13 cellular contexts compared by ENCODE assay signal in genomic region chr16:66266436-66267286, GRCh38.
DNase-seq lines count a peak whose midpoint lies in the region; ATAC-seq lines count a peak whose summit lies in the region.
"Had no signal": no experiment of that assay in that cellular context is flagged by ENCODE, and none has a peak within 500 bp of the region (broad histone marks: within the 10 kb centered on the region; RNA-seq: fewer than 3 reads in every experiment).

No MANE protein-coding gene starts in this region.

- H3K4me1 ChIP-seq in ACC112 (ENCODE audit: control insufficient read depth, insufficient read depth, low read length, unreplicated experiment) (peaks cover 22% of the 10 kb centered on the region), neuronal stem cell (ENCODE audit: control insufficient read depth in 2 of 2, insufficient read depth in 1 of 2, low read depth in 1 of 2, low read length in 2 of 2) (peaks cover 0 to 18% of the 10 kb centered on the region in 2 donors)

- H3K4me3 ChIP-seq in ACC112 (ENCODE audit: low read depth, low read length): peak overlapping the region; percentile 47
- H3K4me3 ChIP-seq in neuronal stem cell (ENCODE audit: low read length in 2 of 2): no peak overlapping the region

- WGBS in neuronal stem cell (ENCODE audit: extremely low coverage in 2 of 2, insufficient read length in 2 of 2, insufficient replicate concordance in 1 of 2), 2 donors: no CpG with 5 or more reads among the region's 24 CpGs

- H4K8ac ChIP-seq in neuronal stem cell (ENCODE audit: low read depth, low read length): no peak overlapping the region

- H3K36me3 ChIP-seq in ACC112 (ENCODE audit: insufficient read depth, low read length) (no peaks in the 10 kb centered on the region), neuronal stem cell (replicated peaks in 1 of 2; ENCODE audit: control insufficient read depth in 2 of 2, insufficient read depth in 2 of 2, low read length in 2 of 2) (no peaks in the 10 kb centered on the region)

- no peak overlapping the region for H3K23ac ChIP-seq in neuronal stem cell (ENCODE audit: low read depth, low read length, poor library complexity)

- peak overlapping the region; percentile 89 for H3K18ac ChIP-seq in neuronal stem cell (ENCODE audit: low read length)

- H3K4me2 ChIP-seq in neuronal stem cell (ENCODE audit: insufficient read depth, low read length, poor library complexity, severe bottlenecking): no peak overlapping the region

- H3K9ac ChIP-seq in neuronal stem cell (ENCODE audit: low read depth, low read length, poor library complexity): no peak overlapping the region

- no peaks in the 10 kb centered on the region for H3K9me3 Mint-ChIP-seq in stimulated activated memory B cell treated with anti-CD40 and anti-IgM and Interleukin-4, amounts not matched to agents 10 μg/mL and 1 μg/mL and 100 μg/mL, for 72 hours
- H3K9me3 Mint-ChIP-seq: activated T-cell treated with anti-CD3 and anti-CD28 coated beads, Interleukin-2, amount 50 U/mL, for 72 hours had no signal

- no peak overlapping the region for H3K14ac ChIP-seq in neuronal stem cell (ENCODE audit: low read length)

- H2AK5ac ChIP-seq in neuronal stem cell (ENCODE audit: low read depth, low read length): no peak overlapping the region

- H2AFZ ChIP-seq in ACC112 (ENCODE audit: low read length, unreplicated experiment): peak overlapping the region; percentile 90
- H2AFZ ChIP-seq in neuronal stem cell (ENCODE audit: low read length): peak overlapping the region; percentile 2

- H3K27me3 Mint-ChIP-seq in stimulated activated memory B cell treated with anti-CD40 and anti-IgM and Interleukin-4, amounts not matched to agents 10 μg/mL and 1 μg/mL and 100 μg/mL, for 72 hours: peaks cover 70% of the 10 kb centered on the region

- no peak overlapping the region for H3K4me3 Mint-ChIP-seq in stimulated activated memory B cell treated with anti-CD40 and anti-IgM and Interleukin-4, amounts not matched to agents 10 μg/mL and 1 μg/mL and 100 μg/mL, for 72 hours
- H3K4me3 Mint-ChIP-seq: activated T-cell treated with anti-CD3 and anti-CD28 coated beads, Interleukin-2, amount 50 U/mL, for 72 hours; T-helper 17 cell had no signal

- H2BK15ac ChIP-seq in neuronal stem cell (ENCODE audit: low read length): no peak overlapping the region

- H3K79me1 ChIP-seq in neuronal stem cell (ENCODE audit: low read depth, low read length): no peaks in the 10 kb centered on the region

- no peak overlapping the region for H3K4ac ChIP-seq in neuronal stem cell (ENCODE audit: low read length)

- no peak overlapping the region for H4K91ac ChIP-seq in neuronal stem cell (ENCODE audit: low read depth, low read length, poor library complexity)

- no peak overlapping the region for H2BK120ac ChIP-seq in neuronal stem cell (ENCODE audit: low read depth, low read length)

- peaks cover 5% of the 10 kb centered on the region for H3K4me1 Mint-ChIP-seq in stimulated activated memory B cell treated with anti-CD40 and anti-IgM and Interleukin-4, amounts not matched to agents 10 μg/mL and 1 μg/mL and 100 μg/mL, for 72 hours

- peak; percentile 94 for DNase-seq in RPMI7951 (ENCODE audit: low read depth)
- peak; percentile 87 for DNase-seq in fibroblast of the conjunctiva (ENCODE audit: low read depth)
- no peak for DNase-seq in neuronal stem cell (ENCODE audit: low spot score)
- no peak for DNase-seq in NCI-H524 (lab: John Stamatoyannopoulos, UW)
- DNase-seq: ACHN; activated T-cell treated with anti-CD3 and anti-CD28 coated beads, Interleukin-2, amount 50 U/mL, for 72 hours; HCEC 1CT; naive B cell; T-helper 17 cell had no signal

- H2BK12ac ChIP-seq in neuronal stem cell (ENCODE audit: low read length): peak overlapping the region; percentile 18

- no peaks in the 10 kb centered on the region for H3K36me3 Mint-ChIP-seq in stimulated activated memory B cell treated with anti-CD40 and anti-IgM and Interleukin-4, amounts not matched to agents 10 μg/mL and 1 μg/mL and 100 μg/mL, for 72 hours
- H3K36me3 Mint-ChIP-seq: naive B cell had no signal

- no peak for ATAC-seq in stimulated activated memory B cell treated with anti-CD40 and anti-IgM and Interleukin-4, amounts not matched to agents 10 μg/mL and 1 μg/mL and 100 μg/mL, for 72 hours
- ATAC-seq in GM21367 (IDR thresholded peaks at IDR 0.05; ENCODE audit: unreplicated experiment): no peak
- ATAC-seq in HG02852 (IDR thresholded peaks at IDR 0.05; ENCODE audit: unreplicated experiment): no peak
- ATAC-seq: activated T-cell treated with anti-CD3 and anti-CD28 coated beads, Interleukin-2, amount 50 U/mL, for 72 hours; T-helper 17 cell had no signal

- H3K9me3 ChIP-seq in neuronal stem cell (replicated peaks in 1 of 2; ENCODE audit: control insufficient read depth in 2 of 2, insufficient read depth in 1 of 2, low read depth in 1 of 2, low read length in 2 of 2): no peaks in the 10 kb centered on the region

- H3K27me3 ChIP-seq in ACC112 (ENCODE audit: insufficient read depth, low read length) (no peaks in the 10 kb centered on the region), neuronal stem cell (ENCODE audit: control insufficient read depth in 3 of 3, insufficient read depth in 3 of 3, low read depth in 1 of 3, low read length in 3 of 3) (peaks cover 0 to 28% (median 0%) of the 10 kb centered on the region in 3 experiments)

- peak overlapping the region; percentile 35 for H2BK5ac ChIP-seq in neuronal stem cell (ENCODE audit: low read length)

- no peak overlapping the region for H3K27ac ChIP-seq in ACC112 (ENCODE audit: low read depth, low read length)
- H3K27ac ChIP-seq in neuronal stem cell (replicated peaks; ENCODE audit: low read length): no peak overlapping the region

- no peaks in the 10 kb centered on the region for H3K79me2 ChIP-seq in ACC112 (ENCODE audit: control insufficient read depth, insufficient read depth, low read length, unreplicated experiment)

- no peak overlapping the region for H3K27ac Mint-ChIP-seq in stimulated activated memory B cell treated with anti-CD40 and anti-IgM and Interleukin-4, amounts not matched to agents 10 μg/mL and 1 μg/mL and 100 μg/mL, for 72 hours
- H3K27ac Mint-ChIP-seq: activated T-cell treated with anti-CD3 and anti-CD28 coated beads, Interleukin-2, amount 50 U/mL, for 72 hours; naive B cell; T-helper 17 cell had no signal

Comparison
In these comparisons a context has a peak if more than half of its experiments do, and no peak if none do; other contexts are left out.
1. DNase-seq: peak in RPMI7951 (single experiment) and fibroblast of the conjunctiva (single experiment); none in neuronal stem cell (single experiment) and NCI-H524 (0 of 2).